1 cellular context compared by ENCODE assay signal in the genomic region with DNA sequence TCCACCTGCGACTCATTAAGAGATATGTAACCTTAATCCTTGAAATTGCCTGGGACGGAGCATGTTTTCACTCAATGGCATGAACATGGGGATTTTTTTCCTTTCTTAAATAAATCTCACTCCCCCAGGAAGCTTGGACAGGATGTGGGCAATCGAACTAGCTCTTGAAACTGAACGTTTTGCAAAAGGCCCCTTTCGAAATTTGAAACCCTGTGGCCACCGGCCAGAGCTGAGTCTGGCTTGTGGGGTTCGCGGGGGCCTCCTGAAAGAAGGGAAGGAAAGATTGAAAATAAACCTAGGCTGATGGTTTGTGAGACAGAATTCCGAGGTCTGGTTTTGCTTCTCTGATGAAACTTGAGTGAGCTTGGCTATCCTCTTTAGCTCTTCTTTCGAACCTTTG.
TF ChIP-seq lines count a peak whose summit lies in the region.

No MANE protein-coding gene starts in this region.

TF ChIP-seq in WTC11, 78 proteins besides CTCF, POLR2A, EP300 and RAD21 (continued from another document):
- TF ChIP-seq, protein P1, sequence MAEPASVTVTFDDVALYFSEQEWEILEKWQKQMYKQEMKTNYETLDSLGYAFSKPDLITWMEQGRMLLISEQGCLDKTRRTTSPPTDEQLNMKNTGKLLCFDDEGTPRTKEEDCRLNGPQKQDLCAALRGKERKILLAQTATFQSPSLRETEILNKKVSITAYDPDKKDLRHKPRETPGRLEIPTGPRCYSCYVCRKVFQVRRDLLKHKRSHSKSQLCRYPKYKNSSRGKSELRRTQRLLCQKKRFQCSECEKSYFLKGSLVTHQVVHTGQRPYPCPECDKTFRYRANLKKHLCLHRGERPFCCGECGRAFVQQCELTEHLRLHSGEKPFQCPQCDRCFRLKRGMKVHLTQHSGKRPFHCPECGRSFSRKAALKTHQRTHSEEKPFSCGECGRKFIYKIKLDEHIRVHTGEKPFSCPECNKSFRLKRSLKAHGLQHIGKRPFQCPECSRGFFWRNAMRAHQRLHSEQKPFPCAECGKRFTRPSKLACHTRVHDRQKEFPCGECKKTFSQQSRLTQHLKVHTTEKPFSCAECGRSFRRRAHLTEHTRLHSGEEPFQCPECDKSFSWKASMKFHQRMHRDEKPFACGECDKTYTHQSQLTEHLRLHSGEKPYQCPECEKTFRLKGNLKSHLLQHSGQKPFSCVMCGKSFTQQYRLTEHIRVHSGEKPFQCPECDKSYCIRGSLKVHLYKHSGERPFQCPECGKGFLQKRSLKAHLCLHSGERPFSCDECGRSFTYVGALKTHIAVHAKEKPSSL (CRISPR knock-in tag; conservative IDR thresholded peaks at IDR 0.05), result no peak
